In the genomic region with DNA sequence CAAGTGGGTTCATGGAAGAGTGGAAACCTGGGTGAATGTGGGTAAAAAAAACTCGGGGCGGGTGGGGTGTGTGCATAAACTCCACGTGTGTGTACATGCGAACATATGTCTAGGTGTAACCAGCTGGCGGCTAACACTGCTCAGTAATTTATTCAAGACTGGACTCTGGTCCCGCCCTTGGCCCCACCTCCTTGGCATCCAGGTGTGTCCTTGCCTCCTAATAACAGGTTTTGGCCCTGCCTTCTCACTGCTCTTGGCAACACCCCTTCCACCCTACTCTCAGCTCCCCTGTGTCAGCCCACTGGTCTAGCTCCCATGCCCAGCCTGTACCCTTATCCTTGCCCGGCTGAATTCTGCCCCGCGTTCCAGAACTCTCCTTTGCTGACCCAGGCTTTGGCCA, we compare ENCODE assay signal across 17 cellular contexts. TPM values are rescaled to one million over a fixed set of nuclear protein-coding genes. Genes with fewer than 3 reads are reported as not detected.
DNase-seq lines count a peak whose midpoint lies in the region; ATAC-seq, FAIRE-seq and TF ChIP-seq lines count a peak whose summit lies in the region.
"Had no signal": no experiment of that assay in that cellular context is flagged by ENCODE, and none has a peak within 500 bp of the region (broad histone marks: within the 10 kb centered on the region; RNA-seq: fewer than 3 reads in every experiment).

No MANE protein-coding gene starts in this region.

- H3K4me3 Mint-ChIP-seq in stimulated activated effector memory CD8-positive, alpha-beta T cell treated with anti-CD3 and anti-CD28 coated beads, Interleukin-12 subunit alpha, Interleukin-12 subunit beta, amount 100 ng/mL, for 72 hours: no peak overlapping the region
- H3K4me3 Mint-ChIP-seq: activated naive CD8-positive, alpha-beta T cell had no signal

- no peaks in the 10 kb centered on the region for H3K4me1 ChIP-seq in colonic mucosa

- peak overlapping the region; percentile 75 for H3K27ac Mint-ChIP-seq in stimulated activated effector memory CD8-positive, alpha-beta T cell treated with anti-CD3 and anti-CD28 coated beads, Interleukin-12 subunit alpha, Interleukin-12 subunit beta, amount 100 ng/mL, for 72 hours
- H3K27ac Mint-ChIP-seq: activated naive CD8-positive, alpha-beta T cell had no signal

- no peaks in the 10 kb centered on the region for H3K9me3 ChIP-seq in colonic mucosa
- H3K9me3 ChIP-seq: ovary had no signal

- H3K9ac ChIP-seq in colonic mucosa (ENCODE audit: low read depth in 2 of 2, low read length in 2 of 2): no peak overlapping the region

- DNase-seq in NCI-H748 (lab: John Stamatoyannopoulos, UW; ENCODE audit: unreplicated experiment) (peak; percentile 69), NCI-H748 treated with DMSO at 0.1 percent for 48 hours (lab: John Stamatoyannopoulos, UW) (no peak), NCI-H2196 (lab: John Stamatoyannopoulos, UW; ENCODE audit: unreplicated experiment) (peak; percentile 40), colonic mucosa (peak; percentile 80), GM12891 (ENCODE audit: insufficient read length, low spot score) (no peak), cerebellar nuclear complex (lab: John Stamatoyannopoulos, UW) (no peak)
- no peak for DNase-seq in stimulated activated effector memory CD8-positive, alpha-beta T cell treated with anti-CD3 and anti-CD28 coated beads, Interleukin-12 subunit alpha, Interleukin-12 subunit beta, amount 100 ng/mL, for 72 hours (ENCODE audit: low spot score in 2 of 2)
- DNase-seq: activated CD4-positive, alpha-beta T cell treated with anti-CD3 and anti-CD28 coated beads for 1 hour; activated T-cell treated with anti-CD3 and anti-CD28 coated beads for 4 hours; erythroblast; Karpas-422; NCI-H1930 had no signal

- no peak for TF ChIP-seq POLR2A in GM12891 (IDR thresholded peaks at IDR 0.05; ENCODE audit: low read depth, low read length)

- H3K4me3 ChIP-seq in colonic mucosa: no peak overlapping the region
- H3K4me3 ChIP-seq: ovary had no signal

- no peak for ATAC-seq in stimulated activated effector memory CD8-positive, alpha-beta T cell treated with anti-CD3 and anti-CD28 coated beads, Interleukin-12 subunit alpha, Interleukin-12 subunit beta, amount 100 ng/mL, for 72 hours
- no peak for ATAC-seq in GM21528 (IDR thresholded peaks at IDR 0.05; ENCODE audit: low FRiP score, unreplicated experiment)
- ATAC-seq: Panc1 had no signal

- H3K36me3 Mint-ChIP-seq in stimulated activated effector memory CD8-positive, alpha-beta T cell treated with anti-CD3 and anti-CD28 coated beads, Interleukin-12 subunit alpha, Interleukin-12 subunit beta, amount 100 ng/mL, for 72 hours: peaks cover 97% of the 10 kb centered on the region
- H3K36me3 Mint-ChIP-seq: activated naive CD8-positive, alpha-beta T cell had no signal

- no peaks in the 10 kb centered on the region for H3K9me3 Mint-ChIP-seq in stimulated activated effector memory CD8-positive, alpha-beta T cell treated with anti-CD3 and anti-CD28 coated beads, Interleukin-12 subunit alpha, Interleukin-12 subunit beta, amount 100 ng/mL, for 72 hours

- no peak for FAIRE-seq in GM12891 (lab: Jason Lieb, UNC)
- FAIRE-seq: islet of Langerhans had no signal

- H3K27ac ChIP-seq in colonic mucosa: no peak overlapping the region
- H3K27ac ChIP-seq: ovary had no signal

- peaks cover 7% of the 10 kb centered on the region for H3K4me1 Mint-ChIP-seq in stimulated activated effector memory CD8-positive, alpha-beta T cell treated with anti-CD3 and anti-CD28 coated beads, Interleukin-12 subunit alpha, Interleukin-12 subunit beta, amount 100 ng/mL, for 72 hours

- no peak for TF ChIP-seq CTCF in colonic mucosa (IDR thresholded peaks at IDR 0.05)

- intact Hi-C loops in colonic mucosa (cut with DNase I): no loop called here

- peaks cover 44% of the 10 kb centered on the region for H3K36me3 ChIP-seq in colonic mucosa
- H3K36me3 ChIP-seq: ovary had no signal

- no peaks in the 10 kb centered on the region for H3K27me3 ChIP-seq in colonic mucosa
- H3K27me3 ChIP-seq: ovary had no signal

TF ChIP-seq in GM12891, 5 proteins besides CTCF, POLR2A, EP300 and RAD21:
- no peak for TF ChIP-seq POLR2AphosphoS5 (IDR thresholded peaks at IDR 0.05; ENCODE audit: low read depth, low read length)
- no peak for TF ChIP-seq PAX5 (IDR thresholded peaks at IDR 0.05; ENCODE audit: insufficient read depth, low read length, severe bottlenecking)
- TF ChIP-seq POU2F2 (IDR thresholded peaks at IDR 0.05; ENCODE audit: low read depth, low read length): no peak
- TF ChIP-seq TAF1 (IDR thresholded peaks at IDR 0.05; ENCODE audit: low read depth, low read length): no peak
- no peak for TF ChIP-seq SPI1 (IDR thresholded peaks at IDR 0.05; ENCODE audit: low read depth, low read length)
TF ChIP-seq in GM12891: peak in this region for 0.

RNA-seq across cellular contexts. Expression of a gene that starts 8.3 kb away (rescaled TPM):
- total RNA-seq in colonic mucosa: 100 to 1,000 TPM; 263 to 293 TPM
- polyA plus RNA-seq in GM12891 (2012; ENCODE audit: low read depth, missing spikeins): 87.8 TPM

RNA-seq across cellular contexts. Expression of a gene that starts 10.2 kb away (rescaled TPM):
- 10 to 100 TPM; 13.2 to 15.3 TPM for total RNA-seq in colonic mucosa
- polyA plus RNA-seq in GM12891 (2012; ENCODE audit: low read depth, missing spikeins): 3.6 TPM

RNA-seq across cellular contexts. Expression of a gene that starts 24.8 kb away (rescaled TPM):
- total RNA-seq in colonic mucosa: 10 to 100 TPM in 1 of 2 donors, 1 to 10 TPM in 1; 7.8 to 13.1 TPM
- polyA plus RNA-seq in GM12891 (2012; ENCODE audit: low read depth, missing spikeins): 1.3 TPM

Comparison
In these comparisons a context has a peak if more than half of its experiments do, and no peak if none do; other contexts are left out.
1. DNase-seq: peak in NCI-H748 (single experiment), NCI-H2196 (single experiment) and colonic mucosa (single experiment); none in NCI-H748 treated with DMSO at 0.1 percent for 48 hours (single experiment), stimulated activated effector memory CD8-positive, alpha-beta T cell treated with anti-CD3 and anti-CD28 coated beads, Interleukin-12 subunit alpha, Interleukin-12 subunit beta, amount 100 ng/mL, for 72 hours (0 of 2), GM12891 (single experiment) and cerebellar nuclear complex (0 of 2).